Comparison of ENCODE assay signal across 28 cellular contexts in the genomic region with DNA sequence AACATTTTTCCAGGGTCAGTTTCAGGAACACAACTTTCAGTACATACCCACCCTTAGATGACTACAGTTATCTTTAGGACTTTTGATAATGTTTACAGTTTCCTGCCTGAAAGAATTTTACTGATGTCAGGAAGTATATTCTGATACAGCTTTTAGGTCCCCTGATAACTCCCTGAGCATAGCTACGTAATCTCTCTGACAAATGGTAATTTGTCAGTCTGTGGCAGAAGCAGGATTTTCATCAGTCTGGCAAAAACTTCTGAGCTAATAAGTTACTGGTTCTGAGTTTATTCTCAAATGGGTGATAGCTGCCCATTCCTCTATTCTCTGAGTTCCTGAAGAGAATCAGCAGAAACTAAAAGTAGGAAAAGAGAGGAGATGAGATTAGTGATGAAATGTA.
"Had no signal": no experiment of that assay in that cellular context is flagged by ENCODE, and none has a peak within 500 bp of the region (broad histone marks: within the 10 kb centered on the region; RNA-seq: fewer than 3 reads in every experiment).

No MANE protein-coding gene starts in this region.

- H3K9me3 ChIP-seq: esophagus muscularis mucosa, gastrocnemius medialis, heart right ventricle had no signal

- ATAC-seq: activated CD4-positive, alpha-beta T cell treated with anti-CD3 and anti-CD28 coated beads for 36 hours; activated CD8-positive, alpha-beta memory T cell treated with anti-CD3 and anti-CD28 coated beads, Interleukin-2, amount 10 ng/mL, durations not matched to agents 7 days and 5 days; activated CD8-positive, alpha-beta T cell treated with anti-CD3 and anti-CD28 coated beads, Interleukin-2, amount 10 ng/mL, durations not matched to agents 7 days and 5 days; activated naive CD4-positive, alpha-beta T cell treated with anti-CD3 and anti-CD28 coated beads, Interleukin-2, amount 50 U/mL, for 72 hours; activated T-cell treated with anti-CD3 and anti-CD28 coated beads, Interleukin-2, amount 50 U/mL, for 72 hours; effector memory CD8-positive, alpha-beta T cell; foreskin keratinocyte; gastrocnemius medialis; heart right ventricle had no signal

- H3K36me3 ChIP-seq: esophagus muscularis mucosa, gastrocnemius medialis, heart right ventricle had no signal

- H3K27ac ChIP-seq: esophagus muscularis mucosa, foreskin keratinocyte, gastrocnemius medialis, heart right ventricle had no signal

- DNase-seq: activated CD4-positive, alpha-beta memory T cell treated with anti-CD3 and anti-CD28 coated beads for 36 hours; activated CD4-positive, alpha-beta T cell treated with anti-CD3 and anti-CD28 coated beads for 36 hours; activated CD4-positive, alpha-beta T cell treated with anti-CD3 and anti-CD28 coated beads, Interleukin-2, amount 10 ng/mL, durations not matched to agents 24 days and 14 days; activated CD4-positive, CD25-positive, alpha-beta regulatory T cell; activated CD4-positive, CD25-positive, alpha-beta regulatory T cell treated with anti-CD3 and anti-CD28 coated beads, Interleukin-2, amount 50 U/mL, for 72 hours; activated CD8-positive, alpha-beta memory T cell treated with anti-CD3 and anti-CD28 coated beads, Interleukin-2, amount 10 ng/mL, durations not matched to agents 7 days and 5 days; activated CD8-positive, alpha-beta memory T cell treated with anti-CD3 and anti-CD28 coated beads, Interleukin-2, amount 50 U/mL, for 4 hours; activated CD8-positive, alpha-beta T cell treated with anti-CD3 and anti-CD28 coated beads, Interleukin-2, amount 10 ng/mL, durations not matched to agents 7 days and 5 days; activated gamma-delta T cell; activated naive CD4-positive, alpha-beta T cell; activated naive CD4-positive, alpha-beta T cell treated with anti-CD3 and anti-CD28 coated beads, Interleukin-2, amount 10 ng/mL, durations not matched to agents 7 days and 5 days; activated naive CD8-positive, alpha-beta T cell treated with anti-CD3 and anti-CD28 coated beads, Interleukin-2, amount 10 ng/mL, durations not matched to agents 7 days and 5 days; activated T-cell treated with anti-CD3 and anti-CD28 coated beads, Interleukin-2, amount 50 U/mL, for 1 hour; activated T-cell treated with anti-CD3 and anti-CD28 coated beads, Interleukin-2, amount 50 U/mL, for 72 hours; amniotic stem cell; anterior cingulate cortex; caudate nucleus; cortex of kidney; dermis blood vessel endothelial cell; effector CD4-positive, alpha-beta T cell; effector memory CD8-positive, alpha-beta T cell; erythroblast; foreskin keratinocyte; gastrocnemius medialis; heart right ventricle; T-helper 2 cell had no signal

- H3K27me3 ChIP-seq: esophagus muscularis mucosa, foreskin keratinocyte, gastrocnemius medialis, heart right ventricle had no signal

- H3K4me1 ChIP-seq: esophagus muscularis mucosa, foreskin keratinocyte, gastrocnemius medialis, heart right ventricle had no signal

- H3K4me3 ChIP-seq: esophagus muscularis mucosa, gastrocnemius medialis, heart right ventricle had no signal
